Comparison of ENCODE assay signal across 8 cellular contexts in the genomic region with DNA sequence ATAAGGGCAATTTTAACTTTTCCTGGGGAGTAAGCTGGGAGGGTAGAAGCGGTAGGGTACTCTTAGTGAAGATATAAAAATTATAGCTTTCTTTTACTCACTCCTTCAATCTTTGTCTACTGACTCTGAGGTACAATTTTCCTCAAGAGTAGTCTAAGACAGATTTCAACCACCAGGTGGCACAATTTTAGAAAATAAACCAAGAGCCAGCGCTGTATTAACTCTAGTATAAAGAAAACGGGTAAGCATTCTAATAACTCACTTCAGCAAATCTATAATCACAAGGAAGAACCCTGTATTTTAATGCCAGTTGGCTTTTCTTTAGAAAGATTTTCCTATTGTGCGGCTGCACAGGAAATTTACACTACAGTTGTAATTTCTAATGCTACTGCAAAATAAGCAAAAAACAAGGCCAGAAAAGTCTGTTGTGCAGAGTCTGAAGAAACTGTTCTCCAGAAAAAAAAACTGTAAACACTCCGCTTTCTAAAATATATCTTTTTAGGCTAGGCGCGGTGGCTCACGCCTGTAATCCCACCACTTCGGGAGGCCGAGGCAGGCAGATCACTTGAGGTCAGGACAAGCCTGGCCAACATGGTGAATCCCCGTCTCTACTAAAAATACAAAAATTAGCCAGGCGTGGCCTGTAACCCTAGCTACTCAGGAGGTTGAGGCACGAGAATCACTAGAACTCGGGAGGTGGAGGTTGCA. TPM values are rescaled to one million over a fixed set of nuclear protein-coding genes. Genes with fewer than 3 reads are reported as not detected.
A peak's percentile ranks its signal among the peaks of the same experiment; 100 is the strongest.
DNase-seq lines count a peak whose midpoint lies in the region; ATAC-seq, FAIRE-seq and TF ChIP-seq lines count a peak whose summit lies in the region.

No MANE protein-coding gene starts in this region.

- dilution Hi-C loops in keratinocyte (cut with MboI; ENCODE audit: extremely low pct_ligation_motif_present, low sequenced_read_pairs) = no loop called here

- peak; percentile 81 for DNase-seq in CD1c-positive myeloid dendritic cell (ENCODE audit: extremely low spot score)
- DNase-seq in GM18507 (ENCODE audit: extremely low spot score, insufficient read length, low read depth) = no peak
- DNase-seq in NCI-H82 (lab: John Stamatoyannopoulos, UW) = peak; percentile 71
- DNase-seq in amniotic stem cell (lab: John Stamatoyannopoulos, UW) = peak; percentile 40
- peak; percentile 15 for DNase-seq in keratinocyte (ENCODE audit: low read depth, low spot score)
- no peak for DNase-seq in stimulated activated naive B cell treated with anti-CD40 and anti-IgM and Interleukin-4, amounts not matched to agents 10 μg/mL and 1 μg/mL and 100 μg/mL, for 72 hours

- peak overlapping the region; percentile 34 for H3K27ac ChIP-seq in keratinocyte (ENCODE audit: control insufficient read depth, insufficient read depth, low read length)

- peaks cover 23 to 72% of the 10 kb centered on the region in 2 donors for H3K4me1 Mint-ChIP-seq in stimulated activated naive B cell treated with anti-CD40 and anti-IgM and Interleukin-4, amounts not matched to agents 10 μg/mL and 1 μg/mL and 100 μg/mL, for 72 hours

- H3K9me1 ChIP-seq in keratinocyte (ENCODE audit: control insufficient read depth, extremely low read depth, insufficient read depth, low read length) = peaks cover 3% of the 10 kb centered on the region

- TF ChIP-seq CTCF in keratinocyte (optimal IDR thresholded peaks at IDR 0.05 in 1 of 3, IDR thresholded peaks at IDR 0.05 in 1 of 3, conservative IDR thresholded peaks at IDR 0.05 in 1 of 3; ENCODE audit: extremely low read depth in 1 of 3, insufficient read depth in 2 of 3, low read length in 3 of 3) = peak in 2 of 3 experiments; percentile 27 to 53

- peaks cover 0 to 3% of the 10 kb centered on the region in 2 experiments for H3K36me3 ChIP-seq in keratinocyte (ENCODE audit: control insufficient read depth in 2 of 2, extremely low read depth in 1 of 2, insufficient read depth in 2 of 2, low read length in 2 of 2)

- no peaks in the 10 kb centered on the region for H3K27me3 ChIP-seq in keratinocyte (ENCODE audit: control insufficient read depth, extremely low read depth, insufficient read depth, low read length)

- H3K4me2 ChIP-seq in keratinocyte (ENCODE audit: control insufficient read depth, extremely low read depth, insufficient read depth, low read depth, low read length) = peak overlapping the region; percentile 83

- peaks cover 18% of the 10 kb centered on the region for H3K4me1 ChIP-seq in keratinocyte (ENCODE audit: control insufficient read depth, extremely low read depth, insufficient read depth, low read length)

- peak overlapping the region in 2 of 3 experiments; percentile 33 to 51 for H3K4me3 ChIP-seq in keratinocyte (ENCODE audit: control insufficient read depth in 2 of 3, extremely low read depth in 1 of 3, insufficient read depth in 2 of 3, low read depth in 1 of 3, low read length in 3 of 3)

- no peak overlapping the region for H3K27ac Mint-ChIP-seq in stimulated activated naive B cell treated with anti-CD40 and anti-IgM and Interleukin-4, amounts not matched to agents 10 μg/mL and 1 μg/mL and 100 μg/mL, for 72 hours

- no peak overlapping the region for H2AFZ ChIP-seq in keratinocyte (ENCODE audit: control insufficient read depth, low read length)

- ATAC-seq in stimulated activated naive B cell treated with anti-CD40 and anti-IgM and Interleukin-4, amounts not matched to agents 10 μg/mL and 1 μg/mL and 100 μg/mL, for 72 hours (replicated peaks) = no peak
- no peak for ATAC-seq in HG02759 (IDR thresholded peaks at IDR 0.05; ENCODE audit: unreplicated experiment)
- ATAC-seq in GM18502 (IDR thresholded peaks at IDR 0.05; ENCODE audit: poor library complexity, unreplicated experiment) = no peak

- no peaks in the 10 kb centered on the region for H4K20me1 ChIP-seq in keratinocyte (ENCODE audit: control insufficient read depth, extremely low read depth, insufficient read depth, low read length)

- peak; percentile 53 for FAIRE-seq in GM18507 (lab: Jason Lieb, UNC)
- FAIRE-seq in keratinocyte (lab: Jason Lieb, UNC) = no peak

- no peaks in the 10 kb centered on the region for H3K27me3 Mint-ChIP-seq in stimulated activated naive B cell treated with anti-CD40 and anti-IgM and Interleukin-4, amounts not matched to agents 10 μg/mL and 1 μg/mL and 100 μg/mL, for 72 hours

- H3K9ac ChIP-seq in keratinocyte (ENCODE audit: control insufficient read depth, extremely low read depth, insufficient read depth, low read length) = peak overlapping the region; percentile 35

- peaks cover 0 to 22% of the 10 kb centered on the region in 2 donors for H3K36me3 Mint-ChIP-seq in stimulated activated naive B cell treated with anti-CD40 and anti-IgM and Interleukin-4, amounts not matched to agents 10 μg/mL and 1 μg/mL and 100 μg/mL, for 72 hours

- peaks cover 85% of the 10 kb centered on the region for H3K79me2 ChIP-seq in keratinocyte (ENCODE audit: control insufficient read depth, insufficient read depth, low read length)

- H3K9me3 Mint-ChIP-seq in stimulated activated naive B cell treated with anti-CD40 and anti-IgM and Interleukin-4, amounts not matched to agents 10 μg/mL and 1 μg/mL and 100 μg/mL, for 72 hours = no peaks in the 10 kb centered on the region

- H3K4me3 Mint-ChIP-seq in stimulated activated naive B cell treated with anti-CD40 and anti-IgM and Interleukin-4, amounts not matched to agents 10 μg/mL and 1 μg/mL and 100 μg/mL, for 72 hours = peak overlapping the region; percentile 72 to 74

- H3K9me3 ChIP-seq in keratinocyte (ENCODE audit: control insufficient read depth, low read depth, low read length) = no peaks in the 10 kb centered on the region

RNA-seq across cellular contexts. Expression of gene CMC2, which starts 1.9 kb away (rescaled TPM):
- polyA plus RNA-seq in keratinocyte = 82.4 to 92.2 TPM (median 91.8 TPM) in 3 replicates
- polyA plus RNA-seq in keratinocyte (2011; ENCODE audit: low read depth) = 101 TPM
- polyA plus RNA-seq in keratinocyte (2011; cell fraction: cytosol; rRNA removed) = 80.9 and 85.1 TPM in 2 replicates
- polyA plus RNA-seq in keratinocyte (2011; cell fraction: nucleus; rRNA removed) = 30.8 and 32.9 TPM in 2 replicates
- 93.6 and 97.8 TPM in 2 replicates for polyA plus RNA-seq in keratinocyte (2012; ENCODE audit: low replicate concordance)
- 12.5 to 29.6 TPM (median 17.9 TPM) in 3 replicates for polyA minus RNA-seq in keratinocyte
- polyA minus RNA-seq in keratinocyte (2011; cell fraction: cytosol; rRNA and poly(A)+ RNA removed) = 24.2 TPM
- polyA minus RNA-seq in keratinocyte (2011; cell fraction: nucleus; rRNA and poly(A)+ RNA removed) = 15.8 and 23.4 TPM in 2 replicates

RNA-seq across cellular contexts. Expression of gene CENPN, which starts 2.2 kb away (rescaled TPM):
- 9.3 to 40.9 TPM (median 29.2 TPM) in 3 replicates for polyA plus RNA-seq in keratinocyte
- 2.0 TPM for polyA plus RNA-seq in keratinocyte (2011; ENCODE audit: low read depth)
- polyA plus RNA-seq in keratinocyte (2011; cell fraction: cytosol; rRNA removed) = 11.7 and 30.3 TPM in 2 replicates
- polyA plus RNA-seq in keratinocyte (2011; cell fraction: nucleus; rRNA removed) = 7.5 and 8.1 TPM in 2 replicates
- 8.4 and 31.7 TPM in 2 replicates for polyA plus RNA-seq in keratinocyte (2012; ENCODE audit: low replicate concordance)
- polyA minus RNA-seq in keratinocyte = 8.6 to 18.6 TPM (median 14.8 TPM) in 3 replicates
- polyA minus RNA-seq in keratinocyte (2011; cell fraction: cytosol; rRNA and poly(A)+ RNA removed) = 12.3 TPM
- polyA minus RNA-seq in keratinocyte (2011; cell fraction: nucleus; rRNA and poly(A)+ RNA removed) = 7.1 and 8.8 TPM in 2 replicates

RNA-seq across cellular contexts. Expression of gene ATMIN, which starts 30.8 kb away (rescaled TPM):
- polyA plus RNA-seq in keratinocyte = 29.9 to 32.0 TPM (median 31.2 TPM) in 3 replicates
- polyA plus RNA-seq in keratinocyte (2011; ENCODE audit: low read depth) = 125 TPM
- 22.2 and 44.5 TPM in 2 replicates for polyA plus RNA-seq in keratinocyte (2011; cell fraction: cytosol; rRNA removed)
- polyA plus RNA-seq in keratinocyte (2011; cell fraction: nucleus; rRNA removed) = 16.1 and 17.4 TPM in 2 replicates
- polyA plus RNA-seq in keratinocyte (2012; ENCODE audit: low replicate concordance) = 21.9 and 29.4 TPM in 2 replicates
- polyA minus RNA-seq in keratinocyte = 16.7 to 41.3 TPM (median 39.4 TPM) in 3 replicates
- 33.8 TPM for polyA minus RNA-seq in keratinocyte (2011; cell fraction: cytosol; rRNA and poly(A)+ RNA removed)
- polyA minus RNA-seq in keratinocyte (2011; cell fraction: nucleus; rRNA and poly(A)+ RNA removed) = 10.3 and 23.6 TPM in 2 replicates

Comparison
In these comparisons a context has a peak if more than half of its experiments do, and no peak if none do; other contexts are left out.
1. DNase-seq: peak in CD1c-positive myeloid dendritic cell (single experiment), NCI-H82 (single experiment), amniotic stem cell (single experiment) and keratinocyte (single experiment); none in GM18507 (single experiment) and stimulated activated naive B cell treated with anti-CD40 and anti-IgM and Interleukin-4, amounts not matched to agents 10 μg/mL and 1 μg/mL and 100 μg/mL, for 72 hours (single experiment).